Comparison of ENCODE assay signal across 32 cellular contexts in the genomic region with DNA sequence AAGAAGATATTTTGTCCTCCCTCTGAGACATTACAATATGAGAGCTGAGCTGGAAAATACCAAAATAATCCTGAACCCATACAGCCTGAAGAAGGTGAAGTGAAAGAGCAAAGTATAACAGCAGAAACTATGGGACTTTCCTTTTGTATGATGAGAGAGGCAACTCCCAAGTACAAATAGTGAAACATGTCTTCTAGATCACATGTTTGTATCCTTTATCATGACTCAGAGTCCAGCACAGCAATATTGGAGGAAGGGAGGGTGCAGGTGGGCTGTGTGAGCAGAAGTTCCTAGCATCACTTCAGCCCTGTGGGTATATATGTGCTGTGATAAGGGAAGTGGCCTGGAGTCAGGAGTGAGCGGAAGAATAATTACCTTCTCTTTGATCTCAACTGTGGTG.
DNase-seq lines count a peak whose midpoint lies in the region; ATAC-seq, FAIRE-seq and TF ChIP-seq lines count a peak whose summit lies in the region.
"Had no signal": no experiment of that assay in that cellular context is flagged by ENCODE, and none has a peak within 500 bp of the region (broad histone marks: within the 10 kb centered on the region; RNA-seq: fewer than 3 reads in every experiment).

No MANE protein-coding gene starts in this region.

- no peak for FAIRE-seq in astrocyte (lab: Jason Lieb, UNC)
- FAIRE-seq: endometrium, islet of Langerhans had no signal

- no peaks in the 10 kb centered on the region for H3K4me1 Mint-ChIP-seq in astrocyte (ENCODE audit: low read depth, unreplicated experiment)
- H3K4me1 Mint-ChIP-seq: activated CD4-positive, alpha-beta T cell treated with anti-CD3 and anti-CD28 coated beads, Interleukin-2, amount 10 ng/mL, durations not matched to agents 24 days and 14 days; activated naive CD4-positive, alpha-beta T cell treated with anti-CD3 and anti-CD28 coated beads, Interleukin-2, amount 10 ng/mL, durations not matched to agents 7 days and 5 days; CD14-positive monocyte; central memory CD8-positive, alpha-beta T cell; IgD-negative memory B cell had no signal

- no peak overlapping the region for H3K27ac ChIP-seq in astrocyte (ENCODE audit: low read depth, low read length)
- no peak overlapping the region for H3K27ac ChIP-seq in osteoblast (ENCODE audit: low read depth, low read length)
- no peak overlapping the region for H3K27ac ChIP-seq in right atrium auricular region
- H3K27ac ChIP-seq in coronary artery = no peak overlapping the region
- H3K27ac ChIP-seq: thoracic aorta, vagina, WERI-Rb-1 had no signal

- TF ChIP-seq CTCF in astrocyte (IDR thresholded peaks at IDR 0.05; ENCODE audit: insufficient read depth, low read depth, low read length) (no peak), osteoblast (IDR thresholded peaks at IDR 0.05; ENCODE audit: extremely low read depth, low read depth, low read length) (no peak), right atrium auricular region (IDR thresholded peaks at IDR 0.05) (no peak), coronary artery (IDR thresholded peaks at IDR 0.05) (no peak)

- no peak overlapping the region for H3K4me3 Mint-ChIP-seq in astrocyte (ENCODE audit: unreplicated experiment)
- H3K4me3 Mint-ChIP-seq: activated CD4-positive, alpha-beta T cell treated with anti-CD3 and anti-CD28 coated beads, Interleukin-2, amount 10 ng/mL, durations not matched to agents 24 days and 14 days; activated naive CD4-positive, alpha-beta T cell treated with anti-CD3 and anti-CD28 coated beads, Interleukin-2, amount 10 ng/mL, durations not matched to agents 7 days and 5 days; activated T-cell treated with anti-CD3 and anti-CD28 coated beads, Interleukin-2, amount 50 U/mL, for 72 hours; CD14-positive monocyte; central memory CD8-positive, alpha-beta T cell; IgD-negative memory B cell; natural killer cell treated with Interleukin-12 subunit alpha and Interleukin-12 subunit beta and Interleukin-15 and Interleukin-18, amount 100 ng/mL, for 72 hours had no signal

- H4K20me1 ChIP-seq in astrocyte (ENCODE audit: insufficient read depth, low read length) = no peaks in the 10 kb centered on the region
- H4K20me1 ChIP-seq in osteoblast (ENCODE audit: insufficient read depth, low read length) = no peaks in the 10 kb centered on the region

- no peaks in the 10 kb centered on the region for H3K27me3 Mint-ChIP-seq in astrocyte (ENCODE audit: low read depth, unreplicated experiment)
- H3K27me3 Mint-ChIP-seq: activated CD4-positive, alpha-beta T cell treated with anti-CD3 and anti-CD28 coated beads, Interleukin-2, amount 10 ng/mL, durations not matched to agents 24 days and 14 days; activated naive CD4-positive, alpha-beta T cell treated with anti-CD3 and anti-CD28 coated beads, Interleukin-2, amount 10 ng/mL, durations not matched to agents 7 days and 5 days; central memory CD8-positive, alpha-beta T cell; IgD-negative memory B cell; natural killer cell treated with Interleukin-12 subunit alpha and Interleukin-12 subunit beta and Interleukin-15 and Interleukin-18, amount 100 ng/mL, for 72 hours had no signal

- no peak overlapping the region for H3K9ac ChIP-seq in astrocyte (ENCODE audit: low read length)

- ATAC-seq in GM19463 (IDR thresholded peaks at IDR 0.05; ENCODE audit: unreplicated experiment) (peak; percentile 66), HG03095 (IDR thresholded peaks at IDR 0.05; ENCODE audit: unreplicated experiment) (peak; percentile 50)
- ATAC-seq: activated T-cell treated with anti-CD3 and anti-CD28 coated beads, Interleukin-2, amount 50 U/mL, for 72 hours; natural killer cell treated with Interleukin-12 subunit alpha and Interleukin-12 subunit beta and Interleukin-15 and Interleukin-18, amount 100 ng/mL, for 72 hours; Panc1; stimulated activated naive CD8-positive, alpha-beta T cell treated with anti-CD3 and anti-CD28 coated beads, Interleukin-15, Interleukin-2, amounts not matched to agents 100 U/mL and 50 U/mL, for 24 hours had no signal

- H3K36me3 ChIP-seq in astrocyte (ENCODE audit: insufficient read depth, low read length) = no peaks in the 10 kb centered on the region
- H3K36me3 ChIP-seq in osteoblast (ENCODE audit: insufficient read depth, low read length) = no peaks in the 10 kb centered on the region
- H3K36me3 ChIP-seq in right atrium auricular region = no peaks in the 10 kb centered on the region
- H3K36me3 ChIP-seq: HAP-1, thoracic aorta, vagina, WERI-Rb-1 had no signal

- H3K79me2 ChIP-seq in astrocyte (ENCODE audit: insufficient read depth, low read length) (no peaks in the 10 kb centered on the region), osteoblast (ENCODE audit: insufficient read depth, low read length) (no peaks in the 10 kb centered on the region)

- DNase-seq in astrocyte (ENCODE audit: low read depth) (peak; percentile 1), osteoblast (ENCODE audit: insufficient read length, low spot score, missing footprints) (no peak), right atrium auricular region (ENCODE audit: low spot score) (no peak), KG1 (lab: John Stamatoyannopoulos, UW) (no peak), coronary artery (ENCODE audit: low spot score) (no peak), activated gamma-delta T cell (lab: John Stamatoyannopoulos, UW) (no peak)
- DNase-seq: activated CD4-positive, alpha-beta T cell treated with anti-CD3 and anti-CD28 coated beads, Interleukin-2, amount 10 ng/mL, durations not matched to agents 24 days and 14 days; activated naive CD4-positive, alpha-beta T cell treated with anti-CD3 and anti-CD28 coated beads, Interleukin-2, amount 10 ng/mL, durations not matched to agents 7 days and 5 days; activated T-cell treated with anti-CD3 and anti-CD28 coated beads, Interleukin-2, amount 50 U/mL, for 72 hours; aorta; DND-41; hypothalamus; NCI-H1092 treated with DMSO at 0.1 percent for 48 hours; NCI-H187; NCI-H2171 treated with DMSO at 0.1 percent for 48 hours; NCI-H524; SHP77 treated with DMSO at 0.1 percent for 48 hours; stimulated activated naive CD8-positive, alpha-beta T cell treated with anti-CD3 and anti-CD28 coated beads, Interleukin-15, Interleukin-2, amounts not matched to agents 100 U/mL and 50 U/mL, for 24 hours; T-helper 9 cell; WERI-Rb-1 had no signal

- H3K27ac Mint-ChIP-seq in astrocyte (ENCODE audit: unreplicated experiment) = no peak overlapping the region
- H3K27ac Mint-ChIP-seq: activated CD4-positive, alpha-beta T cell treated with anti-CD3 and anti-CD28 coated beads, Interleukin-2, amount 10 ng/mL, durations not matched to agents 24 days and 14 days; activated naive CD4-positive, alpha-beta T cell treated with anti-CD3 and anti-CD28 coated beads, Interleukin-2, amount 10 ng/mL, durations not matched to agents 7 days and 5 days; activated T-cell treated with anti-CD3 and anti-CD28 coated beads, Interleukin-2, amount 50 U/mL, for 72 hours; CD14-positive monocyte; IgD-negative memory B cell; natural killer cell treated with Interleukin-12 subunit alpha and Interleukin-12 subunit beta and Interleukin-15 and Interleukin-18, amount 100 ng/mL, for 72 hours had no signal

- H3K4me1 ChIP-seq in astrocyte (ENCODE audit: insufficient read depth, low read length) = no peaks in the 10 kb centered on the region
- H3K4me1 ChIP-seq in osteoblast (ENCODE audit: insufficient read depth, low read length) = no peaks in the 10 kb centered on the region
- no peaks in the 10 kb centered on the region for H3K4me1 ChIP-seq in right atrium auricular region
- H3K4me1 ChIP-seq: vagina had no signal

- H3K36me3 Mint-ChIP-seq in astrocyte (ENCODE audit: low read depth, unreplicated experiment) = no peaks in the 10 kb centered on the region
- H3K36me3 Mint-ChIP-seq: activated naive CD4-positive, alpha-beta T cell treated with anti-CD3 and anti-CD28 coated beads, Interleukin-2, amount 10 ng/mL, durations not matched to agents 7 days and 5 days; CD14-positive monocyte; IgD-negative memory B cell had no signal

- H3K9me3 Mint-ChIP-seq in astrocyte (ENCODE audit: unreplicated experiment) = no peaks in the 10 kb centered on the region

- H3K4me2 ChIP-seq in astrocyte (ENCODE audit: low read length) = no peak overlapping the region
- no peak overlapping the region for H3K4me2 ChIP-seq in osteoblast (ENCODE audit: insufficient read depth, low read length)

- H3K9me3 ChIP-seq in astrocyte (ENCODE audit: insufficient read depth, low read depth, low read length) (no peaks in the 10 kb centered on the region), osteoblast (ENCODE audit: low read depth, low read length) (no peaks in the 10 kb centered on the region), right atrium auricular region (no peaks in the 10 kb centered on the region)
- H3K9me3 ChIP-seq: HAP-1, thoracic aorta, vagina had no signal

- no peak overlapping the region for H2AFZ ChIP-seq in astrocyte (ENCODE audit: low read depth, low read length)
- H2AFZ ChIP-seq in osteoblast (ENCODE audit: low read length) = peak overlapping the region; percentile 34

- H3K27me3 ChIP-seq in astrocyte (ENCODE audit: insufficient read depth, low read length) (no peaks in the 10 kb centered on the region), osteoblast (ENCODE audit: insufficient read depth, low read length) (no peaks in the 10 kb centered on the region), right atrium auricular region (no peaks in the 10 kb centered on the region)
- H3K27me3 ChIP-seq: vagina had no signal

- no peak overlapping the region for H3K4me3 ChIP-seq in astrocyte (ENCODE audit: insufficient read depth, low read depth, low read length)
- no peak overlapping the region for H3K4me3 ChIP-seq in osteoblast (ENCODE audit: insufficient read depth, low read length)
- H3K4me3 ChIP-seq in right atrium auricular region = no peak overlapping the region
- H3K4me3 ChIP-seq in coronary artery = no peak overlapping the region
- H3K4me3 ChIP-seq: HAP-1, thoracic aorta, vagina had no signal
